In genomic region chr1:180428782-180429695, GRCh38 we compare ENCODE assay signal across 20 cellular contexts.
DNase-seq lines count a peak whose midpoint lies in the region; ATAC-seq, FAIRE-seq and TF ChIP-seq lines count a peak whose summit lies in the region.
"Had no signal": no experiment of that assay in that cellular context is flagged by ENCODE, and none has a peak within 500 bp of the region (broad histone marks: within the 10 kb centered on the region; RNA-seq: fewer than 3 reads in every experiment).

No MANE protein-coding gene starts in this region.

- no peaks in the 10 kb centered on the region for H3K27me3 Mint-ChIP-seq in naive thymus-derived CD4-positive, alpha-beta T cell
- H3K27me3 Mint-ChIP-seq: activated naive CD8-positive, alpha-beta T cell treated with anti-CD3 and anti-CD28 coated beads for 36 hours; CD4-positive, alpha-beta T cell; naive B cell had no signal

- FAIRE-seq in GM12892 (lab: Jason Lieb, UNC): peak; percentile 48

- no peak for TF ChIP-seq POLR2A in GM12892 (IDR thresholded peaks at IDR 0.05; ENCODE audit: low read depth, low read length)

- POLR2A ChIA-PET in naive thymus-derived CD4-positive, alpha-beta T cell (lab: Charles Lee): no interaction called here

- H3K36me3 Mint-ChIP-seq in naive thymus-derived CD4-positive, alpha-beta T cell: peaks cover 2 to 71% (median 44%) of the 10 kb centered on the region in 5 donors

- no peaks in the 10 kb centered on the region for H3K4me1 ChIP-seq in naive thymus-derived CD4-positive, alpha-beta T cell (ENCODE audit: control insufficient read depth in 2 of 2, insufficient read depth in 2 of 2, low read length in 2 of 2)

- CTCF ChIA-PET in naive thymus-derived CD4-positive, alpha-beta T cell (lab: Charles Lee): no interaction called here

- DNase-seq in GM12892 (ENCODE audit: insufficient read length): no peak
- DNase-seq in KBM-7: peak; percentile 35
- DNase-seq in OCI-M1 (lab: John Stamatoyannopoulos, UW): peak; percentile 39
- no peak for DNase-seq in naive thymus-derived CD4-positive, alpha-beta T cell
- no peak for DNase-seq in stimulated activated naive CD4-positive, alpha-beta T cell treated with Interleukin-2 at 50 U/mL for 16 hours (lab: John Stamatoyannopoulos, UW)
- DNase-seq in ecto neural progenitor cell (ENCODE audit: low spot score): no peak
- no peak for DNase-seq in DMS79 (lab: John Stamatoyannopoulos, UW)
- DNase-seq: activated naive CD8-positive, alpha-beta T cell treated with anti-CD3 and anti-CD28 coated beads for 36 hours; activated T-cell treated with anti-CD3 and anti-CD28 coated beads, Interleukin-2, amount 50 U/mL, for 72 hours; CD4-positive, alpha-beta T cell; DMS53; left cardiac atrium; mesenchymal stem cell; naive B cell; NCI-H187 treated with DMSO at 0.1 percent for 48 hours; NCI-H226; NCI-H774; SK-N-SH had no signal

- H3K9me3 ChIP-seq in naive thymus-derived CD4-positive, alpha-beta T cell (ENCODE audit: control insufficient read depth in 2 of 3, low read length in 3 of 3): no peaks in the 10 kb centered on the region
- H3K9me3 ChIP-seq: SK-N-SH, thoracic aorta had no signal

- ATAC-seq in naive thymus-derived CD4-positive, alpha-beta T cell: peak; percentile 31
- ATAC-seq: activated T-cell treated with anti-CD3 and anti-CD28 coated beads, Interleukin-2, amount 50 U/mL, for 72 hours; left cardiac atrium; sciatic nerve had no signal

- peaks cover 0 to 15% (median 2%) of the 10 kb centered on the region in 11 donors for H3K9me3 Mint-ChIP-seq in naive thymus-derived CD4-positive, alpha-beta T cell
- H3K9me3 Mint-ChIP-seq: CD4-positive, alpha-beta T cell had no signal

- H3K4me3 ChIP-seq in naive thymus-derived CD4-positive, alpha-beta T cell (ENCODE audit: low read length): no peak overlapping the region
- H3K4me3 ChIP-seq: thoracic aorta had no signal

- H3K27ac Mint-ChIP-seq in naive thymus-derived CD4-positive, alpha-beta T cell: no peak overlapping the region
- H3K27ac Mint-ChIP-seq: activated naive CD8-positive, alpha-beta T cell treated with anti-CD3 and anti-CD28 coated beads for 36 hours; activated T-cell treated with anti-CD3 and anti-CD28 coated beads, Interleukin-2, amount 50 U/mL, for 72 hours; CD4-positive, alpha-beta T cell had no signal

- no peak overlapping the region for H3K27ac ChIP-seq in naive thymus-derived CD4-positive, alpha-beta T cell (ENCODE audit: low read depth, low read length)
- H3K27ac ChIP-seq: thoracic aorta had no signal

- in situ Hi-C loops in KBM-7 (cut with MboI; ENCODE audit: low pct_unique_long_range_greater_than_20kb, low sequenced_read_pairs): no loop called here

- H3K27me3 ChIP-seq in naive thymus-derived CD4-positive, alpha-beta T cell (ENCODE audit: control insufficient read depth in 2 of 2, insufficient read depth in 2 of 2, low read length in 2 of 2): no peaks in the 10 kb centered on the region

- peaks cover 0 to 4% (median 0%) of the 10 kb centered on the region in 3 experiments for H3K36me3 ChIP-seq in naive thymus-derived CD4-positive, alpha-beta T cell (ENCODE audit: control insufficient read depth in 2 of 3, insufficient read depth in 3 of 3, low read length in 3 of 3)
- H3K36me3 ChIP-seq: thoracic aorta had no signal

- peaks cover 4 to 55% (median 28%) of the 10 kb centered on the region in 7 donors for H3K4me1 Mint-ChIP-seq in naive thymus-derived CD4-positive, alpha-beta T cell

- intact Hi-C loops in naive thymus-derived CD4-positive, alpha-beta T cell (cut with micrococcal nuclease): no loop called here

- H3K4me3 Mint-ChIP-seq in naive thymus-derived CD4-positive, alpha-beta T cell: no peak overlapping the region
- H3K4me3 Mint-ChIP-seq: activated naive CD8-positive, alpha-beta T cell treated with anti-CD3 and anti-CD28 coated beads for 36 hours; activated T-cell treated with anti-CD3 and anti-CD28 coated beads, Interleukin-2, amount 50 U/mL, for 72 hours; CD4-positive, alpha-beta T cell; naive B cell had no signal

Comparison
In these comparisons a context has a peak if more than half of its experiments do, and no peak if none do; other contexts are left out.
1. DNase-seq: peak in KBM-7 (single experiment) and OCI-M1 (single experiment); none in GM12892 (single experiment), naive thymus-derived CD4-positive, alpha-beta T cell (0 of 9), stimulated activated naive CD4-positive, alpha-beta T cell treated with Interleukin-2 at 50 U/mL for 16 hours (single experiment), ecto neural progenitor cell (single experiment) and DMS79 (single experiment).